8 cellular contexts compared by ENCODE assay signal in the genomic region with DNA sequence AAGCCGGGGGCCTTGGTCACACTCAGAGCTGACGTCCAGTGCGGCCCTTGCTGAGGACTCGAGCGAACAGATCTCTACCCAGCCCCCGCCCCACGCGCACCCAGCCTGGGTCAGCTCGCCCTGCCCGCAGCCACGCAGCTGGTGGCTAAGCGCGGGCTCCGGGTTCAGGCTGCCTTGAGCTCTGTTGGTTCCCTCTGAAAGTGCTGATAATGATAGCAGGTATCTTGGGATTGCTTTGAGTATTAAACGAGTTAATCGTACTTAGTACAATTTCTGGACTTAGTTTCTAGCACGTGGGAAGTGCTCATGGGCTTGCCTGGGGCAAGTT.
DNase-seq lines count a peak whose midpoint lies in the region; ATAC-seq and TF ChIP-seq lines count a peak whose summit lies in the region.

No MANE protein-coding gene starts in this region.

- intact Hi-C loops in spleen (cut with DNase I; ENCODE audit: low total_unique reads) (loop anchor here (5.0 kb wide), 2 partner anchors 140 to 245 kb away; no protein-coding TSS in a partner anchor), aorta (cut with DNase I) (loop anchor here (10.0 kb wide), 1 partner anchor 247 kb away; no protein-coding TSS in a partner anchor)

- H3K9me3 ChIP-seq in RWPE2 (ENCODE audit: severe bottlenecking): no peaks in the 10 kb centered on the region
- H3K9me3 ChIP-seq in spleen: no peaks in the 10 kb centered on the region
- no peaks in the 10 kb centered on the region for H3K9me3 ChIP-seq in aorta (ENCODE audit: control insufficient read depth, low read length)

- peak overlapping the region; percentile 38 for H3K4me3 ChIP-seq in RWPE2 (ENCODE audit: severe bottlenecking)
- peak overlapping the region; percentile 47 to 84 (median 54) for H3K4me3 ChIP-seq in spleen
- H3K4me3 ChIP-seq in aorta (ENCODE audit: low read length in 2 of 2): no peak overlapping the region

- H3K4me1 ChIP-seq in RWPE2 (ENCODE audit: insufficient read depth, poor library complexity, severe bottlenecking) (no peaks in the 10 kb centered on the region), spleen (peaks cover 0 to 49% (median 32%) of the 10 kb centered on the region in 6 donors), aorta (ENCODE audit: control insufficient read depth in 1 of 2, insufficient read depth in 2 of 2, low read length in 2 of 2) (no peaks in the 10 kb centered on the region)

- ATAC-seq in RWPE2 (ENCODE audit: low read depth) (no peak), aorta (ENCODE audit: low FRiP score) (no peak), HG03354 (IDR thresholded peaks at IDR 0.05; ENCODE audit: poor library complexity, severe bottlenecking, unreplicated experiment) (no peak), left lobe of liver (no peak)

- H3K36me3 ChIP-seq in RWPE2 (ENCODE audit: low read depth) (no peaks in the 10 kb centered on the region), spleen (no peaks in the 10 kb centered on the region), aorta (ENCODE audit: control insufficient read depth in 1 of 2, insufficient read depth in 2 of 2, low read length in 1 of 2) (no peaks in the 10 kb centered on the region)

- peak overlapping the region; percentile 84 for H3K4me3 Mint-ChIP-seq in glutamatergic neuron (ENCODE audit: unreplicated experiment)

- H3K27me3 ChIP-seq in RWPE2 (ENCODE audit: insufficient read depth, poor library complexity, severe bottlenecking) (no peaks in the 10 kb centered on the region), spleen (replicated peaks in 1 of 7) (peaks cover 0 to 34% (median 6%) of the 10 kb centered on the region in 7 donors), aorta (ENCODE audit: control insufficient read depth in 1 of 2, insufficient read depth in 2 of 2, low read length in 1 of 2) (no peaks in the 10 kb centered on the region)

- peaks cover 5% of the 10 kb centered on the region for H3K27me3 Mint-ChIP-seq in glutamatergic neuron (ENCODE audit: unreplicated experiment)

- peak; percentile 50 for DNase-seq in DMS53 treated with DMSO at 0.1 percent for 48 hours (lab: John Stamatoyannopoulos, UW; ENCODE audit: unreplicated experiment)
- no peak for DNase-seq in DMS53 (lab: John Stamatoyannopoulos, UW)
- DNase-seq in RWPE2 (ENCODE audit: low spot score): peak; percentile 63
- no peak for DNase-seq in glutamatergic neuron
- DNase-seq in spleen: no peak
- no peak for DNase-seq in aorta
- no peak for DNase-seq in left lobe of liver (ENCODE audit: low spot score)

- H3K4me1 Mint-ChIP-seq in glutamatergic neuron (ENCODE audit: low read depth, unreplicated experiment): no peaks in the 10 kb centered on the region

- TF ChIP-seq CTCF in RWPE2 (IDR thresholded peaks at IDR 0.05; ENCODE audit: poor library complexity, severe bottlenecking) (peak; percentile 67), glutamatergic neuron (IDR thresholded peaks at IDR 0.05; ENCODE audit: partially characterized antibody, unreplicated experiment) (no peak), spleen (IDR thresholded peaks at IDR 0.05 in 8 of 11, conservative IDR thresholded peaks at IDR 0.05 in 3 of 11) (peak in 3 of 11 experiments; percentile 14 to 23 (median 18))

- H3K27ac Mint-ChIP-seq in glutamatergic neuron (ENCODE audit: unreplicated experiment): no peak overlapping the region

- H3K9me3 Mint-ChIP-seq in glutamatergic neuron (ENCODE audit: unreplicated experiment): no peaks in the 10 kb centered on the region

- WGBS in spleen, 5 donors: 2 to 14% (median 8%) methylated on average over 6 to 17 of the region's 17 CpGs
- WGBS in aorta, 2 donors: 3 to 4% methylated on average over 17 of the region's 17 CpGs

- H3K27ac ChIP-seq in RWPE2 (ENCODE audit: poor library complexity, severe bottlenecking) (no peak overlapping the region), spleen (peak overlapping the region in 5 of 8 donors; percentile 0 to 74 (median 61)), aorta (ENCODE audit: low read depth in 1 of 2, low read length in 2 of 2) (no peak overlapping the region)

- no peaks in the 10 kb centered on the region for H3K36me3 Mint-ChIP-seq in glutamatergic neuron (ENCODE audit: unreplicated experiment)

- TF ChIP-seq POLR2A in spleen (IDR thresholded peaks at IDR 0.05): no peak

Comparison
In these comparisons a context has a peak if more than half of its experiments do, and no peak if none do; other contexts are left out.
1. DNase-seq: peak in DMS53 treated with DMSO at 0.1 percent for 48 hours (single experiment) and RWPE2 (single experiment); none in DMS53 (single experiment), glutamatergic neuron (single experiment), spleen (single experiment), aorta (0 of 2) and left lobe of liver (single experiment).
2. H3K27ac ChIP-seq: peak in spleen (5 of 8); none in RWPE2 (single experiment) and aorta (0 of 2).
3. H3K4me3 ChIP-seq: peak in RWPE2 (single experiment) and spleen (8 of 8); none in aorta (0 of 2).